Comparison of ENCODE assay signal across 8 cellular contexts in genomic region chr16:2135703-2136490, GRCh38. TPM values are rescaled to one million over a fixed set of nuclear protein-coding genes. Genes with fewer than 3 reads are reported as not detected.
DNase-seq lines count a peak whose midpoint lies in the region; TF ChIP-seq lines count a peak whose summit lies in the region.
"Not testable (repeated sequence)": the region's sequence is repeated elsewhere in the genome, so short reads cannot be mapped to it uniquely, and the experiment has no call there.

PKD1 (minus strand) TSS chr16:2135898; CDS start chr16:2135689, 209 bp downstream.

- peak within 1 kb of the TSS; percentile 58 to 69 for H3K4me3 ChIP-seq in mesenchymal stem cell (ENCODE audit: insufficient read depth in 1 of 2, low read depth in 1 of 2, low read length in 2 of 2)

- not testable (repeated sequence) for H3K23ac ChIP-seq in mesenchymal stem cell (ENCODE audit: low read length in 2 of 2)

- peak within 1 kb of the TSS; percentile 64 for H3K27ac ChIP-seq in mesenchymal stem cell (ENCODE audit: low read length, poor library complexity, severe bottlenecking)

- not testable (repeated sequence) for TF ChIP-seq CTCF in GM20000 (IDR thresholded peaks at IDR 0.05; ENCODE audit: extremely low read depth, missing control alignments)

- H2BK12ac ChIP-seq in mesenchymal stem cell (ENCODE audit: low read length in 2 of 2), result peak within 1 kb of the TSS in 1 of 2 experiments; percentile 31

- not testable (repeated sequence) for H4K8ac ChIP-seq in mesenchymal stem cell (ENCODE audit: low read length)

- H3K36me3 ChIP-seq in mesenchymal stem cell (ENCODE audit: control insufficient read depth in 1 of 2, insufficient read depth in 2 of 2, low read depth in 1 of 2, low read length in 2 of 2), result not testable (repeated sequence)

- peak within 1 kb of the TSS; percentile 71 for H3K9ac ChIP-seq in mesenchymal stem cell (ENCODE audit: low read length)

- WGBS in mesenchymal stem cell, result 0% methylated on average over 30 of the region's 94 CpGs

- peak; percentile 55 for DNase-seq in AG08396 (ENCODE audit: low spot score)
- peak; percentile 45 for DNase-seq in GM20000 (ENCODE audit: low spot score)
- DNase-seq in NCI-H187 treated with DMSO at 0.1 percent for 48 hours (lab: John Stamatoyannopoulos, UW), result peak; percentile 28
- DNase-seq in SW 1271 (lab: John Stamatoyannopoulos, UW), result peak; percentile 48 to 70
- peak; percentile 99 for DNase-seq in activated effector memory CD4-positive, alpha-beta T cell treated with anti-CD3 and anti-CD28 coated beads, Interleukin-2, amount 50 U/mL, for 16 hours
- peak; percentile 94 to 96 for DNase-seq in erythroblast (lab: John Stamatoyannopoulos, UW)
- DNase-seq in mesenchymal stem cell, result peak; percentile 93
- DNase-seq in stimulated activated CD4-positive, alpha-beta T cell treated with anti-CD3 and anti-CD28 coated beads, Interleukin-2, amount 100 ng/mL, for 48 hours, result peak; percentile 99

- peak within 1 kb of the TSS; percentile 74 for H3K4me2 ChIP-seq in mesenchymal stem cell (ENCODE audit: low read length, poor library complexity, severe bottlenecking)

- peak within 1 kb of the TSS; percentile 67 for H2BK15ac ChIP-seq in mesenchymal stem cell (ENCODE audit: low read depth, poor library complexity, severe bottlenecking)

- not testable (repeated sequence) for H2BK5ac ChIP-seq in mesenchymal stem cell (ENCODE audit: low read depth, low read length, poor library complexity, severe bottlenecking)

- H4K91ac ChIP-seq in mesenchymal stem cell (ENCODE audit: low read length), result not testable (repeated sequence)

- H2AFZ ChIP-seq in mesenchymal stem cell (ENCODE audit: low read depth, low read length), result not testable (repeated sequence)

- TF ChIP-seq POLR2A in erythroblast (IDR thresholded peaks at IDR 0.05; ENCODE audit: low read length), result peak; percentile 14

- not testable (repeated sequence) for H3K9me3 ChIP-seq in mesenchymal stem cell (ENCODE audit: control insufficient read depth, low read length)

- H3K79me1 ChIP-seq in mesenchymal stem cell (replicated peaks; ENCODE audit: low read length, poor library complexity, severe bottlenecking), result not testable (repeated sequence)

- H3K14ac ChIP-seq in mesenchymal stem cell (ENCODE audit: low read length in 2 of 2), result not testable (repeated sequence)

- H3K4me1 ChIP-seq in mesenchymal stem cell (ENCODE audit: control insufficient read depth, insufficient read depth, low read depth, low read length), result not testable (repeated sequence)

- H3K18ac ChIP-seq in mesenchymal stem cell (ENCODE audit: low read depth in 1 of 2, low read length in 2 of 2), result peak within 1 kb of the TSS in 1 of 2 experiments; percentile 82

- H2AK5ac ChIP-seq in mesenchymal stem cell (ENCODE audit: low read length, severe bottlenecking), result not testable (repeated sequence)

- peak within 1 kb of the TSS in 1 of 2 experiments; percentile 49 for H3K4ac ChIP-seq in mesenchymal stem cell (ENCODE audit: low read depth in 1 of 2, low read length in 2 of 2)

- not testable (repeated sequence) for H2BK120ac ChIP-seq in mesenchymal stem cell (ENCODE audit: low read depth, low read length)

- not testable (repeated sequence) for H3K27me3 ChIP-seq in mesenchymal stem cell (ENCODE audit: control insufficient read depth in 1 of 2, insufficient read depth in 1 of 2, low read length in 2 of 2)

RNA-seq across cellular contexts. Expression of gene PKD1, which starts in this region (rescaled TPM):
- polyA plus RNA-seq in mesenchymal stem cell (2013, experiment 1 of 2), result 32.8 TPM
- polyA plus RNA-seq in mesenchymal stem cell (2013, experiment 2 of 2), result 28.4 TPM

Comparison
In these comparisons a context has a peak if more than half of its experiments do, and no peak if none do; other contexts are left out.
1. Peak in every context shown above with its lines: DNase-seq, H3K4me3 ChIP-seq and H3K27ac ChIP-seq.
2. DNase-seq: peak in every context shown above with its lines; median percentile 99 in activated effector memory CD4-positive, alpha-beta T cell treated with anti-CD3 and anti-CD28 coated beads, Interleukin-2, amount 50 U/mL, for 16 hours; 99 in stimulated activated CD4-positive, alpha-beta T cell treated with anti-CD3 and anti-CD28 coated beads, Interleukin-2, amount 100 ng/mL, for 48 hours; 95 in erythroblast; 93 in mesenchymal stem cell; 59 in SW 1271; 55 in AG08396; 45 in GM20000; 28 in NCI-H187 treated with DMSO at 0.1 percent for 48 hours.